21 cellular contexts compared by ENCODE assay signal in genomic region chr21:45026066-45026745, GRCh38.
"Had no signal": no experiment of that assay in that cellular context is flagged by ENCODE, and none has a peak within 500 bp of the region (broad histone marks: within the 10 kb centered on the region; RNA-seq: fewer than 3 reads in every experiment).

No MANE protein-coding gene starts in this region.

- H2AFZ ChIP-seq: hepatocyte, neural progenitor cell had no signal

- H3K4me3 ChIP-seq: hepatocyte, neural progenitor cell, thyroid gland had no signal

- H3K27me3 ChIP-seq: foreskin keratinocyte, hepatocyte, neural progenitor cell, thyroid gland had no signal

- DNase-seq: activated CD4-positive, alpha-beta memory T cell treated with anti-CD3 and anti-CD28 coated beads, Interleukin-2, amount 10 ng/mL, durations not matched to agents 7 days and 5 days; activated CD4-positive, alpha-beta T cell treated with anti-CD3 and anti-CD28 coated beads for 4 hours; activated CD4-positive, CD25-positive, alpha-beta regulatory T cell; activated effector memory CD4-positive, alpha-beta T cell treated with Interleukin-2 at 50 U/mL for 16 hours; activated naive CD4-positive, alpha-beta T cell treated with anti-CD3 and anti-CD28 coated beads for 36 hours; activated naive CD8-positive, alpha-beta T cell treated with anti-CD3 and anti-CD28 coated beads, Interleukin-2, amount 10 ng/mL, durations not matched to agents 7 days and 5 days; activated T-cell treated with anti-CD3 and anti-CD28 coated beads, Interleukin-2, amount 50 U/mL, for 72 hours; amniotic stem cell; cerebellar nuclear complex; effector CD8-positive, alpha-beta T cell; foreskin keratinocyte; left ventricle myocardium superior; mesenchymal stem cell; naive B cell; stimulated activated CD4-positive, alpha-beta T cell treated with anti-CD3 and anti-CD28 coated beads, Interleukin-12 subunit alpha, Interleukin-12 subunit beta, amount 100 ng/mL, for 4 hours; stimulated activated CD4-positive, alpha-beta T cell treated with anti-CD3 and anti-CD28 coated beads, Interleukin-4, amount 100 ng/mL, for 4 hours; stimulated activated naive CD8-positive, alpha-beta T cell treated with anti-CD3 and anti-CD28 coated beads, Interleukin-15, Interleukin-2, amounts not matched to agents 100 U/mL and 50 U/mL, for 24 hours; T1000; thyroid gland had no signal

- H3K9me3 ChIP-seq: thyroid gland had no signal

- H3K9ac ChIP-seq: neural progenitor cell had no signal

- H3K4me1 ChIP-seq: foreskin keratinocyte had no signal

- H3K4me2 ChIP-seq: hepatocyte, neural progenitor cell had no signal

- H3K36me3 ChIP-seq: neural progenitor cell, thyroid gland had no signal

- ATAC-seq: activated T-cell treated with anti-CD3 and anti-CD28 coated beads, Interleukin-2, amount 50 U/mL, for 72 hours; foreskin keratinocyte; left ventricle myocardium superior; stimulated activated naive CD8-positive, alpha-beta T cell treated with anti-CD3 and anti-CD28 coated beads, Interleukin-15, Interleukin-2, amounts not matched to agents 100 U/mL and 50 U/mL, for 24 hours had no signal

- H3K27ac ChIP-seq: foreskin keratinocyte, hepatocyte, neural progenitor cell, thyroid gland had no signal
